1 cellular context compared by ENCODE assay signal in genomic region chr10:102651455-102652169, GRCh38.
TF ChIP-seq lines count a peak whose summit lies in the region.

No MANE protein-coding gene starts in this region.

TF ChIP-seq in H1, 55 proteins besides CTCF, POLR2A, EP300 and RAD21:
- TF ChIP-seq SIN3A (conservative IDR thresholded peaks at IDR 0.05 in 1 of 2, IDR thresholded peaks at IDR 0.05 in 1 of 2; ENCODE audit: low read depth in 1 of 2, low read length in 2 of 2), result no peak
- TF ChIP-seq FOSL1 (IDR thresholded peaks at IDR 0.05; ENCODE audit: insufficient read depth, low read depth, low read length), result no peak
- TF ChIP-seq HDAC2 (IDR thresholded peaks at IDR 0.05; ENCODE audit: borderline replicate concordance in 1 of 2, low read depth in 2 of 2, low read length in 2 of 2), result no peak
- no peak for TF ChIP-seq CTBP2 (IDR thresholded peaks at IDR 0.05; ENCODE audit: borderline replicate concordance, insufficient read depth, insufficient read length, low read length)
- TF ChIP-seq, protein P1, sequence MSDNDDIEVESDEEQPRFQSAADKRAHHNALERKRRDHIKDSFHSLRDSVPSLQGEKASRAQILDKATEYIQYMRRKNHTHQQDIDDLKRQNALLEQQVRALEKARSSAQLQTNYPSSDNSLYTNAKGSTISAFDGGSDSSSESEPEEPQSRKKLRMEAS (IDR thresholded peaks at IDR 0.05), result no peak
- TF ChIP-seq GTF2F1 (IDR thresholded peaks at IDR 0.05; ENCODE audit: borderline replicate concordance, low read depth, low read length), result no peak
- no peak for TF ChIP-seq SAP30 (IDR thresholded peaks at IDR 0.05; ENCODE audit: insufficient read depth, insufficient replicate concordance, low read length)
- TF ChIP-seq E2F6 (IDR thresholded peaks at IDR 0.05), result no peak
- no peak for TF ChIP-seq EZH2 (IDR thresholded peaks at IDR 0.05; ENCODE audit: low read depth, low read length, severe bottlenecking)
- TF ChIP-seq TEAD4 (IDR thresholded peaks at IDR 0.05; ENCODE audit: low read depth, low read length), result no peak
- TF ChIP-seq BRCA1 (IDR thresholded peaks at IDR 0.05; ENCODE audit: low read depth, low read length), result no peak
- no peak for TF ChIP-seq NANOG (IDR thresholded peaks at IDR 0.05; ENCODE audit: insufficient read depth, low read depth, low read length, poor library complexity, severe bottlenecking)
- no peak for TF ChIP-seq CREB1 (IDR thresholded peaks at IDR 0.05)
